In genomic region chr10:14543904-14544210, GRCh38 we compare ENCODE assay signal across 2 cellular contexts.
TF ChIP-seq lines count a peak whose summit lies in the region.

No MANE protein-coding gene starts in this region.

TF ChIP-seq in GM23338, 12 proteins besides CTCF, POLR2A, EP300 and RAD21 (continued from another document):
- TF ChIP-seq, protein P1, sequence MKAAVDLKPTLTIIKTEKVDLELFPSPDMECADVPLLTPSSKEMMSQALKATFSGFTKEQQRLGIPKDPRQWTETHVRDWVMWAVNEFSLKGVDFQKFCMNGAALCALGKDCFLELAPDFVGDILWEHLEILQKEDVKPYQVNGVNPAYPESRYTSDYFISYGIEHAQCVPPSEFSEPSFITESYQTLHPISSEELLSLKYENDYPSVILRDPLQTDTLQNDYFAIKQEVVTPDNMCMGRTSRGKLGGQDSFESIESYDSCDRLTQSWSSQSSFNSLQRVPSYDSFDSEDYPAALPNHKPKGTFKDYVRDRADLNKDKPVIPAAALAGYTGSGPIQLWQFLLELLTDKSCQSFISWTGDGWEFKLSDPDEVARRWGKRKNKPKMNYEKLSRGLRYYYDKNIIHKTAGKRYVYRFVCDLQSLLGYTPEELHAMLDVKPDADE (IDR thresholded peaks at IDR 0.05), result no peak
- TF ChIP-seq, protein P2, sequence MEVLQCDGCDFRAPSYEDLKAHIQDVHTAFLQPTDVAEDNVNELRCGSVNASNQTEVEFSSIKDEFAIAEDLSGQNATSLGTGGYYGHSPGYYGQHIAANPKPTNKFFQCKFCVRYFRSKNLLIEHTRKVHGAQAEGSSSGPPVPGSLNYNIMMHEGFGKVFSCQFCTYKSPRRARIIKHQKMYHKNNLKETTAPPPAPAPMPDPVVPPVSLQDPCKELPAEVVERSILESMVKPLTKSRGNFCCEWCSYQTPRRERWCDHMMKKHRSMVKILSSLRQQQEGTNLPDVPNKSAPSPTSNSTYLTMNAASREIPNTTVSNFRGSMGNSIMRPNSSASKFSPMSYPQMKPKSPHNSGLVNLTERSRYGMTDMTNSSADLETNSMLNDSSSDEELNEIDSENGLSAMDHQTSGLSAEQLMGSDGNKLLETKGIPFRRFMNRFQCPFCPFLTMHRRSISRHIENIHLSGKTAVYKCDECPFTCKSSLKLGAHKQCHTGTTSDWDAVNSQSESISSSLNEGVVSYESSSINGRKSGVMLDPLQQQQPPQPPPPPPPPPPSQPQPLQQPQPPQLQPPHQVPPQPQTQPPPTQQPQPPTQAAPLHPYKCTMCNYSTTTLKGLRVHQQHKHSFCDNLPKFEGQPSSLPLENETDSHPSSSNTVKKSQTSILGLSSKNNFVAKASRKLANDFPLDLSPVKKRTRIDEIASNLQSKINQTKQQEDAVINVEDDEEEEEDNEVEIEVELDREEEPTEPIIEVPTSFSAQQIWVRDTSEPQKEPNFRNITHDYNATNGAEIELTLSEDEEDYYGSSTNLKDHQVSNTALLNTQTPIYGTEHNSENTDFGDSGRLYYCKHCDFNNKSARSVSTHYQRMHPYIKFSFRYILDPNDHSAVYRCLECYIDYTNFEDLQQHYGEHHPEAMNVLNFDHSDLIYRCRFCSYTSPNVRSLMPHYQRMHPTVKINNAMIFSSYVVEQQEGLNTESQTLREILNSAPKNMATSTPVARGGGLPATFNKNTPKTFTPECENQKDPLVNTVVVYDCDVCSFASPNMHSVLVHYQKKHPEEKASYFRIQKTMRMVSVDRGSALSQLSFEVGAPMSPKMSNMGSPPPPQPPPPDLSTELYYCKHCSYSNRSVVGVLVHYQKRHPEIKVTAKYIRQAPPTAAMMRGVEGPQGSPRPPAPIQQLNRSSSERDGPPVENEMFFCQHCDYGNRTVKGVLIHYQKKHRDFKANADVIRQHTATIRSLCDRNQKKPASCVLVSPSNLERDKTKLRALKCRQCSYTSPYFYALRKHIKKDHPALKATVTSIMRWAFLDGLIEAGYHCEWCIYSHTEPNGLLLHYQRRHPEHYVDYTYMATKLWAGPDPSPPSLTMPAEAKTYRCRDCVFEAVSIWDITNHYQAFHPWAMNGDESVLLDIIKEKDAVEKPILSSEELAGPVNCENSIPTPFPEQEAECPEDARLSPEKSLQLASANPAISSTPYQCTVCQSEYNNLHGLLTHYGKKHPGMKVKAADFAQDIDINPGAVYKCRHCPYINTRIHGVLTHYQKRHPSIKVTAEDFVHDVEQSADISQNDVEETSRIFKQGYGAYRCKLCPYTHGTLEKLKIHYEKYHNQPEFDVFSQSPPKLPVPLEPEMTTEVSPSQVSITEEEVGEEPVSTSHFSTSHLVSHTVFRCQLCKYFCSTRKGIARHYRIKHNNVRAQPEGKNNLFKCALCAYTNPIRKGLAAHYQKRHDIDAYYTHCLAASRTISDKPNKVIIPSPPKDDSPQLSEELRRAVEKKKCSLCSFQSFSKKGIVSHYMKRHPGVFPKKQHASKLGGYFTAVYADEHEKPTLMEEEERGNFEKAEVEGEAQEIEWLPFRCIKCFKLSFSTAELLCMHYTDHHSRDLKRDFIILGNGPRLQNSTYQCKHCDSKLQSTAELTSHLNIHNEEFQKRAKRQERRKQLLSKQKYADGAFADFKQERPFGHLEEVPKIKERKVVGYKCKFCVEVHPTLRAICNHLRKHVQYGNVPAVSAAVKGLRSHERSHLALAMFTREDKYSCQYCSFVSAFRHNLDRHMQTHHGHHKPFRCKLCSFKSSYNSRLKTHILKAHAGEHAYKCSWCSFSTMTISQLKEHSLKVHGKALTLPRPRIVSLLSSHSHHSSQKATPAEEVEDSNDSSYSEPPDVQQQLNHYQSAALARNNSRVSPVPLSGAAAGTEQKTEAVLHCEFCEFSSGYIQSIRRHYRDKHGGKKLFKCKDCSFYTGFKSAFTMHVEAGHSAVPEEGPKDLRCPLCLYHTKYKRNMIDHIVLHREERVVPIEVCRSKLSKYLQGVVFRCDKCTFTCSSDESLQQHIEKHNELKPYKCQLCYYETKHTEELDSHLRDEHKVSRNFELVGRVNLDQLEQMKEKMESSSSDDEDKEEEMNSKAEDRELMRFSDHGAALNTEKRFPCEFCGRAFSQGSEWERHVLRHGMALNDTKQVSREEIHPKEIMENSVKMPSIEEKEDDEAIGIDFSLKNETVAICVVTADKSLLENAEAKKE (CRISPR knock-in tag; IDR thresholded peaks at IDR 0.05), result no peak
- TF ChIP-seq, protein P3, sequence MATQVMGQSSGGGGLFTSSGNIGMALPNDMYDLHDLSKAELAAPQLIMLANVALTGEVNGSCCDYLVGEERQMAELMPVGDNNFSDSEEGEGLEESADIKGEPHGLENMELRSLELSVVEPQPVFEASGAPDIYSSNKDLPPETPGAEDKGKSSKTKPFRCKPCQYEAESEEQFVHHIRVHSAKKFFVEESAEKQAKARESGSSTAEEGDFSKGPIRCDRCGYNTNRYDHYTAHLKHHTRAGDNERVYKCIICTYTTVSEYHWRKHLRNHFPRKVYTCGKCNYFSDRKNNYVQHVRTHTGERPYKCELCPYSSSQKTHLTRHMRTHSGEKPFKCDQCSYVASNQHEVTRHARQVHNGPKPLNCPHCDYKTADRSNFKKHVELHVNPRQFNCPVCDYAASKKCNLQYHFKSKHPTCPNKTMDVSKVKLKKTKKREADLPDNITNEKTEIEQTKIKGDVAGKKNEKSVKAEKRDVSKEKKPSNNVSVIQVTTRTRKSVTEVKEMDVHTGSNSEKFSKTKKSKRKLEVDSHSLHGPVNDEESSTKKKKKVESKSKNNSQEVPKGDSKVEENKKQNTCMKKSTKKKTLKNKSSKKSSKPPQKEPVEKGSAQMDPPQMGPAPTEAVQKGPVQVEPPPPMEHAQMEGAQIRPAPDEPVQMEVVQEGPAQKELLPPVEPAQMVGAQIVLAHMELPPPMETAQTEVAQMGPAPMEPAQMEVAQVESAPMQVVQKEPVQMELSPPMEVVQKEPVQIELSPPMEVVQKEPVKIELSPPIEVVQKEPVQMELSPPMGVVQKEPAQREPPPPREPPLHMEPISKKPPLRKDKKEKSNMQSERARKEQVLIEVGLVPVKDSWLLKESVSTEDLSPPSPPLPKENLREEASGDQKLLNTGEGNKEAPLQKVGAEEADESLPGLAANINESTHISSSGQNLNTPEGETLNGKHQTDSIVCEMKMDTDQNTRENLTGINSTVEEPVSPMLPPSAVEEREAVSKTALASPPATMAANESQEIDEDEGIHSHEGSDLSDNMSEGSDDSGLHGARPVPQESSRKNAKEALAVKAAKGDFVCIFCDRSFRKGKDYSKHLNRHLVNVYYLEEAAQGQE (IDR thresholded peaks at IDR 0.05; ENCODE audit: unreplicated experiment), result no peak

TF ChIP-seq in WTC11, 78 proteins besides CTCF, POLR2A, EP300 and RAD21 (continued from another document):
- TF ChIP-seq, protein P4, sequence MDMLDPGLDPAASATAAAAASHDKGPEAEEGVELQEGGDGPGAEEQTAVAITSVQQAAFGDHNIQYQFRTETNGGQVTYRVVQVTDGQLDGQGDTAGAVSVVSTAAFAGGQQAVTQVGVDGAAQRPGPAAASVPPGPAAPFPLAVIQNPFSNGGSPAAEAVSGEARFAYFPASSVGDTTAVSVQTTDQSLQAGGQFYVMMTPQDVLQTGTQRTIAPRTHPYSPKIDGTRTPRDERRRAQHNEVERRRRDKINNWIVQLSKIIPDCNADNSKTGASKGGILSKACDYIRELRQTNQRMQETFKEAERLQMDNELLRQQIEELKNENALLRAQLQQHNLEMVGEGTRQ (CRISPR knock-in tag; IDR thresholded peaks at IDR 0.05), result no peak
- TF ChIP-seq KAT7 (CRISPR knock-in tag; IDR thresholded peaks at IDR 0.05; ENCODE audit: borderline replicate concordance), result no peak
- no peak for TF ChIP-seq OVOL2 (CRISPR knock-in tag; IDR thresholded peaks at IDR 0.05; ENCODE audit: borderline replicate concordance)
- no peak for TF ChIP-seq FOXK1 (CRISPR knock-in tag; IDR thresholded peaks at IDR 0.05)
- no peak for TF ChIP-seq GTF2I (CRISPR knock-in tag; conservative IDR thresholded peaks at IDR 0.05)
- TF ChIP-seq ZNF317 (CRISPR knock-in tag; IDR thresholded peaks at IDR 0.05; ENCODE audit: borderline replicate concordance, low read depth), result no peak
- TF ChIP-seq, protein P5, sequence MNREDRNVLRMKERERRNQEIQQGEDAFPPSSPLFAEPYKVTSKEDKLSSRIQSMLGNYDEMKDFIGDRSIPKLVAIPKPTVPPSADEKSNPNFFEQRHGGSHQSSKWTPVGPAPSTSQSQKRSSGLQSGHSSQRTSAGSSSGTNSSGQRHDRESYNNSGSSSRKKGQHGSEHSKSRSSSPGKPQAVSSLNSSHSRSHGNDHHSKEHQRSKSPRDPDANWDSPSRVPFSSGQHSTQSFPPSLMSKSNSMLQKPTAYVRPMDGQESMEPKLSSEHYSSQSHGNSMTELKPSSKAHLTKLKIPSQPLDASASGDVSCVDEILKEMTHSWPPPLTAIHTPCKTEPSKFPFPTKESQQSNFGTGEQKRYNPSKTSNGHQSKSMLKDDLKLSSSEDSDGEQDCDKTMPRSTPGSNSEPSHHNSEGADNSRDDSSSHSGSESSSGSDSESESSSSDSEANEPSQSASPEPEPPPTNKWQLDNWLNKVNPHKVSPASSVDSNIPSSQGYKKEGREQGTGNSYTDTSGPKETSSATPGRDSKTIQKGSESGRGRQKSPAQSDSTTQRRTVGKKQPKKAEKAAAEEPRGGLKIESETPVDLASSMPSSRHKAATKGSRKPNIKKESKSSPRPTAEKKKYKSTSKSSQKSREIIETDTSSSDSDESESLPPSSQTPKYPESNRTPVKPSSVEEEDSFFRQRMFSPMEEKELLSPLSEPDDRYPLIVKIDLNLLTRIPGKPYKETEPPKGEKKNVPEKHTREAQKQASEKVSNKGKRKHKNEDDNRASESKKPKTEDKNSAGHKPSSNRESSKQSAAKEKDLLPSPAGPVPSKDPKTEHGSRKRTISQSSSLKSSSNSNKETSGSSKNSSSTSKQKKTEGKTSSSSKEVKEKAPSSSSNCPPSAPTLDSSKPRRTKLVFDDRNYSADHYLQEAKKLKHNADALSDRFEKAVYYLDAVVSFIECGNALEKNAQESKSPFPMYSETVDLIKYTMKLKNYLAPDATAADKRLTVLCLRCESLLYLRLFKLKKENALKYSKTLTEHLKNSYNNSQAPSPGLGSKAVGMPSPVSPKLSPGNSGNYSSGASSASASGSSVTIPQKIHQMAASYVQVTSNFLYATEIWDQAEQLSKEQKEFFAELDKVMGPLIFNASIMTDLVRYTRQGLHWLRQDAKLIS (CRISPR knock-in tag; IDR thresholded peaks at IDR 0.05; ENCODE audit: borderline replicate concordance), result no peak
- no peak for TF ChIP-seq FOXJ3 (CRISPR knock-in tag; IDR thresholded peaks at IDR 0.05; ENCODE audit: borderline replicate concordance)
